Comparison of ENCODE assay signal across 26 cellular contexts in genomic region chr18:67035026-67035425, GRCh38.
"Had no signal": no experiment of that assay in that cellular context is flagged by ENCODE, and none has a peak within 500 bp of the region (broad histone marks: within the 10 kb centered on the region; RNA-seq: fewer than 3 reads in every experiment).

No MANE protein-coding gene starts in this region.

- H3K9me3 Mint-ChIP-seq: activated T-helper 2 cell treated with anti-CD3 and anti-CD28 coated beads, Interferon-gamma antibody, Interleukin-2, Interleukin-4, amounts not matched to agents 10 μg/mL and 5 μg/mL and 100 μg/mL, durations not matched to agents 14 hours and 24 hours and 36 hours had no signal

- H3K27ac Mint-ChIP-seq: activated naive CD8-positive, alpha-beta T cell; activated T-helper 2 cell treated with anti-CD3 and anti-CD28 coated beads, Interferon-gamma antibody, Interleukin-2, Interleukin-4, amounts not matched to agents 10 μg/mL and 5 μg/mL and 100 μg/mL, durations not matched to agents 14 hours and 24 hours and 36 hours; naive B cell; stimulated activated effector memory CD8-positive, alpha-beta T cell treated with anti-CD3 and anti-CD28 coated beads, Interleukin-12 subunit alpha, Interleukin-12 subunit beta, amount 100 ng/mL, for 72 hours; stimulated activated naive CD8-positive, alpha-beta T cell treated with anti-CD3 and anti-CD28 coated beads, Interleukin-15, amount 100 ng/mL, for 72 hours; T-helper 17 cell had no signal

- H3K4me3 Mint-ChIP-seq: activated naive CD8-positive, alpha-beta T cell; activated T-cell treated with anti-CD3 and anti-CD28 coated beads, Interleukin-2, amount 50 U/mL, for 4 hours; naive B cell; neural crest cell; stimulated activated effector memory CD8-positive, alpha-beta T cell treated with anti-CD3 and anti-CD28 coated beads, Interleukin-12 subunit alpha, Interleukin-12 subunit beta, amount 100 ng/mL, for 72 hours; stimulated activated naive CD8-positive, alpha-beta T cell treated with anti-CD3 and anti-CD28 coated beads, Interleukin-15, amount 100 ng/mL, for 72 hours; T-helper 17 cell had no signal

- H3K27ac ChIP-seq: adrenal gland, ascending aorta, brain microvascular endothelial cell, dorsolateral prefrontal cortex, epithelial cell of prostate, heart left ventricle, tibial nerve had no signal

- H3K9me3 ChIP-seq: adrenal gland, ascending aorta, tibial nerve had no signal

- ATAC-seq: activated T-cell treated with anti-CD3 and anti-CD28 coated beads, Interleukin-2, amount 50 U/mL, for 4 hours; heart left ventricle; left cardiac atrium; sciatic nerve; stimulated activated effector memory CD8-positive, alpha-beta T cell treated with anti-CD3 and anti-CD28 coated beads, Interleukin-12 subunit alpha, Interleukin-12 subunit beta, amount 100 ng/mL, for 72 hours; stimulated activated naive CD8-positive, alpha-beta T cell treated with anti-CD3 and anti-CD28 coated beads, Interleukin-15, amount 100 ng/mL, for 72 hours; T-helper 17 cell had no signal

- H3K27me3 Mint-ChIP-seq: activated naive CD8-positive, alpha-beta T cell; naive B cell; stimulated activated naive CD8-positive, alpha-beta T cell treated with anti-CD3 and anti-CD28 coated beads, Interleukin-15, amount 100 ng/mL, for 72 hours; T-helper 17 cell had no signal

- H3K4me1 Mint-ChIP-seq: naive B cell; neural crest cell; stimulated activated effector memory CD8-positive, alpha-beta T cell treated with anti-CD3 and anti-CD28 coated beads, Interleukin-12 subunit alpha, Interleukin-12 subunit beta, amount 100 ng/mL, for 72 hours; stimulated activated naive CD8-positive, alpha-beta T cell treated with anti-CD3 and anti-CD28 coated beads, Interleukin-15, amount 100 ng/mL, for 72 hours; T-helper 17 cell had no signal

- H3K4me3 ChIP-seq: adrenal gland, ascending aorta, dorsolateral prefrontal cortex, heart left ventricle, tibial nerve had no signal

- H3K4me1 ChIP-seq: adrenal gland, ascending aorta, heart left ventricle, tibial nerve had no signal

- H3K27me3 ChIP-seq: adrenal gland, ascending aorta, brain microvascular endothelial cell, dorsolateral prefrontal cortex, heart left ventricle, tibial nerve had no signal

- DNase-seq: activated CD4-positive, alpha-beta T cell treated with anti-CD3 and anti-CD28 coated beads for 4 hours; activated CD4-positive, alpha-beta T cell treated with anti-CD3 and anti-CD28 coated beads, Interleukin-2, amount 50 U/mL, for 48 hours; activated CD4-positive, CD25-positive, alpha-beta regulatory T cell; activated CD8-positive, alpha-beta memory T cell treated with anti-CD3 and anti-CD28 coated beads, Interleukin-2, amount 50 U/mL, for 48 hours; activated naive CD4-positive, alpha-beta T cell; activated T-cell treated with anti-CD3 and anti-CD28 coated beads, Interleukin-2, amount 50 U/mL, for 4 hours; adrenal gland; brain microvascular endothelial cell; central memory CD4-positive, alpha-beta T cell; dorsolateral prefrontal cortex; heart left ventricle; left cardiac atrium; mesenchymal stem cell; naive B cell; small intestine; stimulated activated CD4-positive, alpha-beta T cell treated with anti-CD3 and anti-CD28 coated beads, Interleukin-2, amount 100 ng/mL, for 24 hours; stimulated activated naive CD8-positive, alpha-beta T cell treated with anti-CD3 and anti-CD28 coated beads, Interleukin-15, amount 100 ng/mL, for 72 hours; T-helper 17 cell had no signal

- H3K36me3 ChIP-seq: adrenal gland, ascending aorta, brain microvascular endothelial cell, heart left ventricle, tibial nerve had no signal

- H3K36me3 Mint-ChIP-seq: activated naive CD8-positive, alpha-beta T cell; naive B cell; stimulated activated effector memory CD8-positive, alpha-beta T cell treated with anti-CD3 and anti-CD28 coated beads, Interleukin-12 subunit alpha, Interleukin-12 subunit beta, amount 100 ng/mL, for 72 hours had no signal
